ENCODE assay signal across 12 cellular contexts in genomic region chr16:85777583-85778310, GRCh38. TPM values are rescaled to one million over a fixed set of nuclear protein-coding genes. Genes with fewer than 3 reads are reported as not detected.
DNase-seq lines count a peak whose midpoint lies in the region; ATAC-seq, FAIRE-seq and TF ChIP-seq lines count a peak whose summit lies in the region.
"Had no signal": no experiment of that assay in that cellular context is flagged by ENCODE, and none has a peak within 500 bp of the region (broad histone marks: within the 10 kb centered on the region; RNA-seq: fewer than 3 reads in every experiment).

No MANE protein-coding gene starts in this region.

- no peak for TF ChIP-seq POLR2A in K562 (conservative IDR thresholded peaks at IDR 0.05)

- intact Hi-C loops in K562 (cut with micrococcal nuclease): no loop called here

- no peaks in the 10 kb centered on the region for H3K9me3 ChIP-seq in K562 (replicated peaks; ENCODE audit: control insufficient read depth, insufficient read depth, low read depth, low read length)
- H3K9me3 ChIP-seq: HAP-1 had no signal

- H2AFZ ChIP-seq in K562 (ENCODE audit: low read depth, low read length): no peak overlapping the region

- CTCF ChIA-PET in K562 (lab: Yijun Ruan, JAX; ENCODE audit: low intra/inter-chr PET ratio): no interaction called here

- no peaks in the 10 kb centered on the region for H3K9me1 ChIP-seq in K562 (ENCODE audit: control insufficient read depth, insufficient read depth, low read length)

- ATAC-seq in K562 (no peak), HG03196 (IDR thresholded peaks at IDR 0.05; ENCODE audit: unreplicated experiment) (no peak)
- ATAC-seq: activated CD8-positive, alpha-beta T cell treated with anti-CD3 and anti-CD28 coated beads, Interleukin-2, amount 10 ng/mL, durations not matched to agents 7 days and 5 days had no signal

- no peaks in the 10 kb centered on the region; the same call in 1 of the 2 replicates for H4K20me1 ChIP-seq in K562 (replicated peaks; ENCODE audit: control insufficient read depth, insufficient read depth, low read length)

- WGBS in K562 (ENCODE audit: insufficient coverage, low coverage, missing lambda C conversion rate): 71% methylated on average over 4 of the region's 4 CpGs

- FAIRE-seq in K562 (lab: Jason Lieb, UNC): no peak

- no peak for TF ChIP-seq RAD21 in K562 (CRISPR knock-in tag; conservative IDR thresholded peaks at IDR 0.05 in 1 of 2, IDR thresholded peaks at IDR 0.05 in 1 of 2)

- DNase-seq in AG10803 (ENCODE audit: low read depth) (peak; percentile 20), HK-2 (ENCODE audit: unreplicated experiment) (peak; percentile 11), K562 (ENCODE audit: extremely low read depth in 1 of 4, low spot score in 3 of 4) (no peak), kidney tubule cell (ENCODE audit: low spot score) (peak; percentile 91), D341Med (ENCODE audit: low spot score) (no peak), NCI-H748 (lab: John Stamatoyannopoulos, UW; ENCODE audit: unreplicated experiment) (no peak)
- no peak for DNase-seq in stimulated activated CD8-positive, alpha-beta memory T cell treated with anti-CD3 and anti-CD28 coated beads, Interleukin-4, amount 100 ng/mL, for 48 hours
- DNase-seq: activated CD8-positive, alpha-beta T cell treated with anti-CD3 and anti-CD28 coated beads, Interleukin-2, amount 10 ng/mL, durations not matched to agents 7 days and 5 days; NCI-H187; NCI-H524 treated with DMSO at 0.1 percent for 48 hours had no signal

- H3K9ac ChIP-seq in K562 (ENCODE audit: insufficient read depth in 1 of 2, low read depth in 2 of 2, low read length in 2 of 2): no peak overlapping the region

- no peaks in the 10 kb centered on the region for H3K79me2 ChIP-seq in K562 (ENCODE audit: control insufficient read depth, insufficient read depth, low read length)

- TF ChIP-seq EP300 in K562 (IDR thresholded peaks at IDR 0.05; ENCODE audit: low read length): no peak

- TF ChIP-seq CTCF in AG10803 (conservative IDR thresholded peaks at IDR 0.05; ENCODE audit: low read length) (no peak), K562 (IDR thresholded peaks at IDR 0.05 in 2 of 3, conservative IDR thresholded peaks at IDR 0.05 in 1 of 3; ENCODE audit: insufficient read depth in 2 of 3, low read depth in 1 of 3, low read length in 3 of 3) (no peak)

- H3K27ac ChIP-seq in K562 (ENCODE audit: extremely low read depth, low read depth, low read length): no peak overlapping the region

- H3K4me3 ChIP-seq in AG10803 (ENCODE audit: low read length) (no peak overlapping the region), K562 (no peak overlapping the region)
- H3K4me3 ChIP-seq: HAP-1 had no signal

- BruUV-seq in K562 (replicated peaks; lab: Mats Ljungman, UMichigan): no TSS peak

- no peak overlapping the region for H3K4me2 ChIP-seq in K562 (ENCODE audit: insufficient read depth, low read length)

- POLR2A ChIA-PET in K562 (lab: Yijun Ruan, JAX): interaction anchor here (0.9 to 1.5 kb wide), 3 partner anchors 10 to 44 kb away, joined by 4 read pairs; no protein-coding TSS in a partner anchor

- H3K27me3 ChIP-seq in K562 (ENCODE audit: control insufficient read depth in 2 of 2, insufficient read depth in 2 of 2, low read length in 2 of 2): no peaks in the 10 kb centered on the region

- in situ Hi-C loops in K562 (cut with MboI): no loop called here

- no peaks in the 10 kb centered on the region for H3K4me1 ChIP-seq in K562 (replicated peaks in 1 of 2; ENCODE audit: control insufficient read depth in 2 of 2, insufficient read depth in 2 of 2, low read length in 2 of 2)
- H3K4me1 ChIP-seq: HAP-1 had no signal

- H3K36me3 ChIP-seq in K562 (ENCODE audit: control insufficient read depth, insufficient read depth, low read length): peaks cover 59% of the 10 kb centered on the region; the same call in 2 of the 3 replicates

TF ChIP-seq in K562, 482 proteins besides CTCF, POLR2A, EP300 and RAD21:
- TF ChIP-seq NONO (IDR thresholded peaks at IDR 0.05; ENCODE audit: low read depth in 2 of 2, low read length in 1 of 2) (no peak), NFIC (IDR thresholded peaks at IDR 0.05) (0 out of 2 replicates have a peak, but pooled peaks have one; percentile 13)

RNA-seq across cellular contexts. Expression of gene EMC8, which starts 21.6 kb away (rescaled TPM):
- total RNA-seq in K562 (2011; cell fraction: chromatin; rRNA removed; ENCODE audit: low replicate concordance): 39.0 and 71.6 TPM in 2 replicates
- 55.5 and 57.1 TPM in 2 replicates for total RNA-seq in K562 (2011; cell fraction: nucleolus; rRNA removed)
- 52.4 and 64.5 TPM in 2 replicates for total RNA-seq in K562 (2011; cell fraction: nucleoplasm; rRNA removed)
- total RNA-seq in K562 (2014; rRNA removed) (81.8 and 86.4 TPM in 2 replicates), K562 (2014; rRNA removed; fragmentation: Illumina TruSeq; extraction: Trizol) (36.4 and 48.6 TPM in 2 replicates), K562 (2015; rRNA removed; fragmentation: Illumina TruSeq; extraction: Trizol) (49.9 and 56.4 TPM in 2 replicates), K562 (2021) (60.8 and 71.9 TPM in 2 replicates)
- polyA plus RNA-seq in K562 (2011; rRNA removed) (45.2 and 54.7 TPM in 2 replicates), K562 (2014; fragmentation: Illumina TruSeq; extraction: Trizol) (32.7 and 39.8 TPM in 2 replicates), K562 (2014; fragmentation: Nextera tagmentation; extraction: Ambion mirVana) (10 to 100 TPM; 11.4 to 14.0 TPM), K562 (2014; rRNA removed) (61.7 and 69.1 TPM in 2 replicates)
- 64.7 and 82.3 TPM in 2 replicates for polyA plus RNA-seq in K562 (2011; cell fraction: cytosol; rRNA removed)
- polyA plus RNA-seq in K562 (2011; cell fraction: nucleus; rRNA removed): 50.0 and 69.2 TPM in 2 replicates
- polyA plus RNA-seq in K562 (2012): 35.1 and 36.5 TPM in 2 replicates
- polyA minus RNA-seq in K562 (2011; rRNA and poly(A)+ RNA removed): 35.1 and 58.8 TPM in 2 replicates
- 45.7 and 51.0 TPM in 2 replicates for polyA minus RNA-seq in K562 (2011; cell fraction: cytosol; rRNA and poly(A)+ RNA removed)
- polyA minus RNA-seq in K562 (2011; cell fraction: nucleus; rRNA and poly(A)+ RNA removed): 26.1 and 37.0 TPM in 2 replicates

RNA-seq across cellular contexts. Expression of gene COX4I1, which starts 21.7 kb away (rescaled TPM):
- total RNA-seq in K562 (2011; cell fraction: chromatin; rRNA removed; ENCODE audit: low replicate concordance): 142 and 234 TPM in 2 replicates
- total RNA-seq in K562 (2011; cell fraction: nucleolus; rRNA removed): 377 and 464 TPM in 2 replicates
- total RNA-seq in K562 (2011; cell fraction: nucleoplasm; rRNA removed): 382 and 397 TPM in 2 replicates
- total RNA-seq in K562 (2014; rRNA removed) (941 and 994 TPM in 2 replicates), K562 (2014; rRNA removed; fragmentation: Illumina TruSeq; extraction: Trizol) (526 and 685 TPM in 2 replicates), K562 (2015; rRNA removed; fragmentation: Illumina TruSeq; extraction: Trizol) (613 and 651 TPM in 2 replicates), K562 (2021) (827 and 832 TPM in 2 replicates)
- polyA plus RNA-seq in K562 (2011; rRNA removed) (1,032 and 1,039 TPM in 2 replicates), K562 (2014; fragmentation: Illumina TruSeq; extraction: Trizol) (1,040 and 1,078 TPM in 2 replicates), K562 (2014; fragmentation: Nextera tagmentation; extraction: Ambion mirVana) (1,000 to 10,000 TPM; 1,936 to 2,356 TPM), K562 (2014; rRNA removed) (1,078 and 1,164 TPM in 2 replicates)
- polyA plus RNA-seq in K562 (2011; cell fraction: cytosol; rRNA removed): 957 and 1,096 TPM in 2 replicates
- polyA plus RNA-seq in K562 (2011; cell fraction: nucleus; rRNA removed): 594 and 697 TPM in 2 replicates
- 796 and 1,103 TPM in 2 replicates for polyA plus RNA-seq in K562 (2012)
- polyA minus RNA-seq in K562 (2011; rRNA and poly(A)+ RNA removed): 533 and 536 TPM in 2 replicates
- polyA minus RNA-seq in K562 (2011; cell fraction: cytosol; rRNA and poly(A)+ RNA removed): 193 and 209 TPM in 2 replicates
- polyA minus RNA-seq in K562 (2011; cell fraction: nucleus; rRNA and poly(A)+ RNA removed): 68.0 and 114 TPM in 2 replicates

RNA-seq across cellular contexts. Expression of gene C16orf74, which starts 26.9 kb away (rescaled TPM):
- total RNA-seq in K562 (2011; cell fraction: chromatin; rRNA removed; ENCODE audit: low replicate concordance): not detected in 2 replicates
- total RNA-seq in K562 (2011; cell fraction: nucleolus; rRNA removed): not detected in 2 replicates
- not detected in 2 replicates for total RNA-seq in K562 (2011; cell fraction: nucleoplasm; rRNA removed)
- total RNA-seq in K562 (2014; rRNA removed): not detected in 2 replicates
- not detected in 2 replicates for total RNA-seq in K562 (2014; rRNA removed; fragmentation: Illumina TruSeq; extraction: Trizol)
- total RNA-seq in K562 (2015; rRNA removed; fragmentation: Illumina TruSeq; extraction: Trizol): not detected in 2 replicates
- total RNA-seq in K562 (2021): not detected in 2 replicates
- 0.11 TPM in 1 of 2 replicates, not detected in the other for polyA plus RNA-seq in K562 (2011; rRNA removed)
- polyA plus RNA-seq in K562 (2011; cell fraction: cytosol; rRNA removed): not detected in 2 replicates
- not detected in 2 replicates for polyA plus RNA-seq in K562 (2011; cell fraction: nucleus; rRNA removed)
- not detected in 2 replicates for polyA plus RNA-seq in K562 (2012)
- polyA plus RNA-seq in K562 (2014; fragmentation: Illumina TruSeq; extraction: Trizol): not detected in 2 replicates
- not detected for polyA plus RNA-seq in K562 (2014; fragmentation: Nextera tagmentation; extraction: Ambion mirVana)
- not detected in 2 replicates for polyA plus RNA-seq in K562 (2014; rRNA removed)
- polyA minus RNA-seq in K562 (2011; rRNA and poly(A)+ RNA removed): not detected in 2 replicates
- polyA minus RNA-seq in K562 (2011; cell fraction: cytosol; rRNA and poly(A)+ RNA removed): not detected in 2 replicates
- polyA minus RNA-seq in K562 (2011; cell fraction: nucleus; rRNA and poly(A)+ RNA removed): not detected in 2 replicates

Comparison
In these comparisons a context has a peak if more than half of its experiments do, and no peak if none do; other contexts are left out.
1. DNase-seq: peak in AG10803 (single experiment), HK-2 (single experiment) and kidney tubule cell (single experiment); none in K562 (0 of 4), D341Med (single experiment), NCI-H748 (single experiment) and stimulated activated CD8-positive, alpha-beta memory T cell treated with anti-CD3 and anti-CD28 coated beads, Interleukin-4, amount 100 ng/mL, for 48 hours (single experiment).